Comparison of ENCODE assay signal across 1 cellular context in genomic region chr5:10607666-10608442, GRCh38.
A peak's percentile ranks its signal among the peaks of the same experiment; 100 is the strongest.
TF ChIP-seq lines count a peak whose summit lies in the region.

No MANE protein-coding gene starts in this region.

TF ChIP-seq in K562, 482 proteins besides CTCF, POLR2A, EP300 and RAD21 (continued from another document and continues in another):
- TF ChIP-seq BRCA1 (IDR thresholded peaks at IDR 0.05) (no peak), BRCA1 (CRISPR knock-in tag; IDR thresholded peaks at IDR 0.05) (no peak), NR2C2 (CRISPR knock-in tag; IDR thresholded peaks at IDR 0.05) (no peak), NR2C2 (tag; IDR thresholded peaks at IDR 0.05) (peak; percentile 47), L3MBTL2 (IDR thresholded peaks at IDR 0.05) (peak; percentile 40; the same call in 1 of the 2 replicates), SP1 (CRISPR knock-in tag; IDR thresholded peaks at IDR 0.05) (peak; percentile 33; the same call in 1 of the 2 replicates), ZNF551 (CRISPR knock-in tag; IDR thresholded peaks at IDR 0.05) (no peak), DNMT1 (IDR thresholded peaks at IDR 0.05) (no peak), TCF7 (IDR thresholded peaks at IDR 0.05; ENCODE audit: borderline replicate concordance) (no peak), CAMTA2 (CRISPR knock-in tag; conservative IDR thresholded peaks at IDR 0.05) (no peak), USF2 (CRISPR knock-in tag; IDR thresholded peaks at IDR 0.05) (no peak), TRIM28 (IDR thresholded peaks at IDR 0.05) (no peak), HDGF (IDR thresholded peaks at IDR 0.05) (no peak), TAL1 (IDR thresholded peaks at IDR 0.05) (no peak), LEF1 (IDR thresholded peaks at IDR 0.05) (peak; percentile 72), PTTG1 (tag; IDR thresholded peaks at IDR 0.05; ENCODE audit: low read depth) (no peak; the same call in 1 of the 2 replicates), TBP (optimal IDR thresholded peaks at IDR 0.05; ENCODE audit: low read depth, low read length) (peak; percentile 24), ZBTB17 (CRISPR knock-in tag; IDR thresholded peaks at IDR 0.05) (0 out of 2 replicates have a peak, but pooled peaks have one; percentile 52), RBFOX2 (IDR thresholded peaks at IDR 0.05; ENCODE audit: low read depth, low read length) (no peak), ZNF3 (CRISPR knock-in tag; IDR thresholded peaks at IDR 0.05) (no peak), PHB2 (IDR thresholded peaks at IDR 0.05; ENCODE audit: low read depth) (no peak), SRF (CRISPR knock-in tag; IDR thresholded peaks at IDR 0.05) (peak in 1 of 2 experiments; percentile 32; a peak in 2 of 4 replicates), TFAP4 (CRISPR knock-in tag; IDR thresholded peaks at IDR 0.05; ENCODE audit: borderline replicate concordance) (no peak), SIX5 (IDR thresholded peaks at IDR 0.05; ENCODE audit: borderline replicate concordance in 1 of 2, insufficient read depth in 1 of 2, low read depth in 1 of 2, low read length in 2 of 2) (no peak), ZNF280B (CRISPR knock-in tag; IDR thresholded peaks at IDR 0.05) (no peak), ARID1B (IDR thresholded peaks at IDR 0.05) (no peak), EHMT2 (IDR thresholded peaks at IDR 0.05) (no peak), ZNF384 (IDR thresholded peaks at IDR 0.05; ENCODE audit: low read depth, low read length) (0 out of 2 replicates have a peak, but pooled peaks have one; percentile 16), RFX7 (CRISPR knock-in tag; IDR thresholded peaks at IDR 0.05) (no peak), OTX1 (CRISPR knock-in tag; IDR thresholded peaks at IDR 0.05) (no peak), ESRRA (IDR thresholded peaks at IDR 0.05; ENCODE audit: borderline replicate concordance, low read depth) (peak; percentile 52; the same call in 1 of the 2 replicates), FOXA3 (CRISPR knock-in tag; conservative IDR thresholded peaks at IDR 0.05 in 1 of 2, IDR thresholded peaks at IDR 0.05 in 1 of 2) (no peak), MAFG (tag; conservative IDR thresholded peaks at IDR 0.05) (no peak), TAF7 (tag; IDR thresholded peaks at IDR 0.05) (0 out of 2 replicates have a peak, but pooled peaks have one; percentile 38), EP400 (IDR thresholded peaks at IDR 0.05) (no peak; the same call in 1 of the 2 replicates), NRF1 (conservative IDR thresholded peaks at IDR 0.05 in 1 of 2, IDR thresholded peaks at IDR 0.05 in 1 of 2) (peak; percentile 75 to 80), KDM1A (IDR thresholded peaks at IDR 0.05) (no peak; a peak in 1 of 4 replicates), PTRF (tag; IDR thresholded peaks at IDR 0.05) (no peak), HNRNPUL1 (IDR thresholded peaks at IDR 0.05; ENCODE audit: low read length) (no peak)
- TF ChIP-seq, protein P1, sequence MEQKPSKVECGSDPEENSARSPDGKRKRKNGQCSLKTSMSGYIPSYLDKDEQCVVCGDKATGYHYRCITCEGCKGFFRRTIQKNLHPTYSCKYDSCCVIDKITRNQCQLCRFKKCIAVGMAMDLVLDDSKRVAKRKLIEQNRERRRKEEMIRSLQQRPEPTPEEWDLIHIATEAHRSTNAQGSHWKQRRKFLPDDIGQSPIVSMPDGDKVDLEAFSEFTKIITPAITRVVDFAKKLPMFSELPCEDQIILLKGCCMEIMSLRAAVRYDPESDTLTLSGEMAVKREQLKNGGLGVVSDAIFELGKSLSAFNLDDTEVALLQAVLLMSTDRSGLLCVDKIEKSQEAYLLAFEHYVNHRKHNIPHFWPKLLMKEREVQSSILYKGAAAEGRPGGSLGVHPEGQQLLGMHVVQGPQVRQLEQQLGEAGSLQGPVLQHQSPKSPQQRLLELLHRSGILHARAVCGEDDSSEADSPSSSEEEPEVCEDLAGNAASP (IDR thresholded peaks at IDR 0.05), result peak; percentile 85
- TF ChIP-seq, protein P2, sequence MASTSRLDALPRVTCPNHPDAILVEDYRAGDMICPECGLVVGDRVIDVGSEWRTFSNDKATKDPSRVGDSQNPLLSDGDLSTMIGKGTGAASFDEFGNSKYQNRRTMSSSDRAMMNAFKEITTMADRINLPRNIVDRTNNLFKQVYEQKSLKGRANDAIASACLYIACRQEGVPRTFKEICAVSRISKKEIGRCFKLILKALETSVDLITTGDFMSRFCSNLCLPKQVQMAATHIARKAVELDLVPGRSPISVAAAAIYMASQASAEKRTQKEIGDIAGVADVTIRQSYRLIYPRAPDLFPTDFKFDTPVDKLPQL (IDR thresholded peaks at IDR 0.05; ENCODE audit: extremely low read depth, insufficient read length), result no peak
- TF ChIP-seq, protein P3, sequence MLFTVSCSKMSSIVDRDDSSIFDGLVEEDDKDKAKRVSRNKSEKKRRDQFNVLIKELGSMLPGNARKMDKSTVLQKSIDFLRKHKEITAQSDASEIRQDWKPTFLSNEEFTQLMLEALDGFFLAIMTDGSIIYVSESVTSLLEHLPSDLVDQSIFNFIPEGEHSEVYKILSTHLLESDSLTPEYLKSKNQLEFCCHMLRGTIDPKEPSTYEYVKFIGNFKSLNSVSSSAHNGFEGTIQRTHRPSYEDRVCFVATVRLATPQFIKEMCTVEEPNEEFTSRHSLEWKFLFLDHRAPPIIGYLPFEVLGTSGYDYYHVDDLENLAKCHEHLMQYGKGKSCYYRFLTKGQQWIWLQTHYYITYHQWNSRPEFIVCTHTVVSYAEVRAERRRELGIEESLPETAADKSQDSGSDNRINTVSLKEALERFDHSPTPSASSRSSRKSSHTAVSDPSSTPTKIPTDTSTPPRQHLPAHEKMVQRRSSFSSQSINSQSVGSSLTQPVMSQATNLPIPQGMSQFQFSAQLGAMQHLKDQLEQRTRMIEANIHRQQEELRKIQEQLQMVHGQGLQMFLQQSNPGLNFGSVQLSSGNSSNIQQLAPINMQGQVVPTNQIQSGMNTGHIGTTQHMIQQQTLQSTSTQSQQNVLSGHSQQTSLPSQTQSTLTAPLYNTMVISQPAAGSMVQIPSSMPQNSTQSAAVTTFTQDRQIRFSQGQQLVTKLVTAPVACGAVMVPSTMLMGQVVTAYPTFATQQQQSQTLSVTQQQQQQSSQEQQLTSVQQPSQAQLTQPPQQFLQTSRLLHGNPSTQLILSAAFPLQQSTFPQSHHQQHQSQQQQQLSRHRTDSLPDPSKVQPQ (CRISPR knock-in tag; IDR thresholded peaks at IDR 0.05; ENCODE audit: borderline replicate concordance), result no peak
- TF ChIP-seq, protein P4, sequence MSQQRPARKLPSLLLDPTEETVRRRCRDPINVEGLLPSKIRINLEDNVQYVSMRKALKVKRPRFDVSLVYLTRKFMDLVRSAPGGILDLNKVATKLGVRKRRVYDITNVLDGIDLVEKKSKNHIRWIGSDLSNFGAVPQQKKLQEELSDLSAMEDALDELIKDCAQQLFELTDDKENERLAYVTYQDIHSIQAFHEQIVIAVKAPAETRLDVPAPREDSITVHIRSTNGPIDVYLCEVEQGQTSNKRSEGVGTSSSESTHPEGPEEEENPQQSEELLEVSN (IDR thresholded peaks at IDR 0.05; ENCODE audit: borderline replicate concordance in 1 of 2, extremely low read depth in 1 of 2, insufficient read depth in 1 of 2, insufficient read length in 1 of 2, low read depth in 1 of 2, low read length in 1 of 2, poor library complexity in 1 of 2, severe bottlenecking in 1 of 2), result no peak
- TF ChIP-seq, protein P5, sequence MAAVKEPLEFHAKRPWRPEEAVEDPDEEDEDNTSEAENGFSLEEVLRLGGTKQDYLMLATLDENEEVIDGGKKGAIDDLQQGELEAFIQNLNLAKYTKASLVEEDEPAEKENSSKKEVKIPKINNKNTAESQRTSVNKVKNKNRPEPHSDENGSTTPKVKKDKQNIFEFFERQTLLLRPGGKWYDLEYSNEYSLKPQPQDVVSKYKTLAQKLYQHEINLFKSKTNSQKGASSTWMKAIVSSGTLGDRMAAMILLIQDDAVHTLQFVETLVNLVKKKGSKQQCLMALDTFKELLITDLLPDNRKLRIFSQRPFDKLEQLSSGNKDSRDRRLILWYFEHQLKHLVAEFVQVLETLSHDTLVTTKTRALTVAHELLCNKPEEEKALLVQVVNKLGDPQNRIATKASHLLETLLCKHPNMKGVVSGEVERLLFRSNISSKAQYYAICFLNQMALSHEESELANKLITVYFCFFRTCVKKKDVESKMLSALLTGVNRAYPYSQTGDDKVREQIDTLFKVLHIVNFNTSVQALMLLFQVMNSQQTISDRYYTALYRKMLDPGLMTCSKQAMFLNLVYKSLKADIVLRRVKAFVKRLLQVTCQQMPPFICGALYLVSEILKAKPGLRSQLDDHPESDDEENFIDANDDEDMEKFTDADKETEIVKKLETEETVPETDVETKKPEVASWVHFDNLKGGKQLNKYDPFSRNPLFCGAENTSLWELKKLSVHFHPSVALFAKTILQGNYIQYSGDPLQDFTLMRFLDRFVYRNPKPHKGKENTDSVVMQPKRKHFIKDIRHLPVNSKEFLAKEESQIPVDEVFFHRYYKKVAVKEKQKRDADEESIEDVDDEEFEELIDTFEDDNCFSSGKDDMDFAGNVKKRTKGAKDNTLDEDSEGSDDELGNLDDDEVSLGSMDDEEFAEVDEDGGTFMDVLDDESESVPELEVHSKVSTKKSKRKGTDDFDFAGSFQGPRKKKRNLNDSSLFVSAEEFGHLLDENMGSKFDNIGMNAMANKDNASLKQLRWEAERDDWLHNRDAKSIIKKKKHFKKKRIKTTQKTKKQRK (IDR thresholded peaks at IDR 0.05; ENCODE audit: borderline replicate concordance, low read depth, low read length), result no peak
- TF ChIP-seq, protein P6, sequence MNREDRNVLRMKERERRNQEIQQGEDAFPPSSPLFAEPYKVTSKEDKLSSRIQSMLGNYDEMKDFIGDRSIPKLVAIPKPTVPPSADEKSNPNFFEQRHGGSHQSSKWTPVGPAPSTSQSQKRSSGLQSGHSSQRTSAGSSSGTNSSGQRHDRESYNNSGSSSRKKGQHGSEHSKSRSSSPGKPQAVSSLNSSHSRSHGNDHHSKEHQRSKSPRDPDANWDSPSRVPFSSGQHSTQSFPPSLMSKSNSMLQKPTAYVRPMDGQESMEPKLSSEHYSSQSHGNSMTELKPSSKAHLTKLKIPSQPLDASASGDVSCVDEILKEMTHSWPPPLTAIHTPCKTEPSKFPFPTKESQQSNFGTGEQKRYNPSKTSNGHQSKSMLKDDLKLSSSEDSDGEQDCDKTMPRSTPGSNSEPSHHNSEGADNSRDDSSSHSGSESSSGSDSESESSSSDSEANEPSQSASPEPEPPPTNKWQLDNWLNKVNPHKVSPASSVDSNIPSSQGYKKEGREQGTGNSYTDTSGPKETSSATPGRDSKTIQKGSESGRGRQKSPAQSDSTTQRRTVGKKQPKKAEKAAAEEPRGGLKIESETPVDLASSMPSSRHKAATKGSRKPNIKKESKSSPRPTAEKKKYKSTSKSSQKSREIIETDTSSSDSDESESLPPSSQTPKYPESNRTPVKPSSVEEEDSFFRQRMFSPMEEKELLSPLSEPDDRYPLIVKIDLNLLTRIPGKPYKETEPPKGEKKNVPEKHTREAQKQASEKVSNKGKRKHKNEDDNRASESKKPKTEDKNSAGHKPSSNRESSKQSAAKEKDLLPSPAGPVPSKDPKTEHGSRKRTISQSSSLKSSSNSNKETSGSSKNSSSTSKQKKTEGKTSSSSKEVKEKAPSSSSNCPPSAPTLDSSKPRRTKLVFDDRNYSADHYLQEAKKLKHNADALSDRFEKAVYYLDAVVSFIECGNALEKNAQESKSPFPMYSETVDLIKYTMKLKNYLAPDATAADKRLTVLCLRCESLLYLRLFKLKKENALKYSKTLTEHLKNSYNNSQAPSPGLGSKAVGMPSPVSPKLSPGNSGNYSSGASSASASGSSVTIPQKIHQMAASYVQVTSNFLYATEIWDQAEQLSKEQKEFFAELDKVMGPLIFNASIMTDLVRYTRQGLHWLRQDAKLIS (CRISPR knock-in tag; IDR thresholded peaks at IDR 0.05), result no peak
- TF ChIP-seq, protein P7, sequence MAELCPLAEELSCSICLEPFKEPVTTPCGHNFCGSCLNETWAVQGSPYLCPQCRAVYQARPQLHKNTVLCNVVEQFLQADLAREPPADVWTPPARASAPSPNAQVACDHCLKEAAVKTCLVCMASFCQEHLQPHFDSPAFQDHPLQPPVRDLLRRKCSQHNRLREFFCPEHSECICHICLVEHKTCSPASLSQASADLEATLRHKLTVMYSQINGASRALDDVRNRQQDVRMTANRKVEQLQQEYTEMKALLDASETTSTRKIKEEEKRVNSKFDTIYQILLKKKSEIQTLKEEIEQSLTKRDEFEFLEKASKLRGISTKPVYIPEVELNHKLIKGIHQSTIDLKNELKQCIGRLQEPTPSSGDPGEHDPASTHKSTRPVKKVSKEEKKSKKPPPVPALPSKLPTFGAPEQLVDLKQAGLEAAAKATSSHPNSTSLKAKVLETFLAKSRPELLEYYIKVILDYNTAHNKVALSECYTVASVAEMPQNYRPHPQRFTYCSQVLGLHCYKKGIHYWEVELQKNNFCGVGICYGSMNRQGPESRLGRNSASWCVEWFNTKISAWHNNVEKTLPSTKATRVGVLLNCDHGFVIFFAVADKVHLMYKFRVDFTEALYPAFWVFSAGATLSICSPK (IDR thresholded peaks at IDR 0.05; ENCODE audit: borderline replicate concordance), result no peak
